ENCODE assay signal across 7 cellular contexts in genomic region chr17:40290629-40291296, GRCh38. TPM values are rescaled to one million over a fixed set of nuclear protein-coding genes. Genes with fewer than 3 reads are reported as not detected.
DNase-seq lines count a peak whose midpoint lies in the region; ATAC-seq and TF ChIP-seq lines count a peak whose summit lies in the region.

No MANE protein-coding gene starts in this region.

- H3K4me3 ChIP-seq in HEK293 (ENCODE audit: low read depth, low read length) (no peak overlapping the region), mucosa of descending colon (no peak overlapping the region)

- intact Hi-C loops in mucosa of descending colon (cut with DNase I, micrococcal nuclease), result loop anchor here in 1 of 2 donors (5.0 kb wide), 1 partner anchor 88 kb away; no protein-coding TSS in a partner anchor

- CTCF ChIA-PET in HEK293 (lab: Yijun Ruan, JAX), result interaction anchor here (0.6 to 7.0 kb wide), 24 partner anchors 9 to 278 kb away, joined by 3 to 65 read pairs (median 5); partner anchors contain the start of gene WIPF2

- POLR2A ChIA-PET in HEK293 (lab: Yijun Ruan, JAX), result interaction anchor here (1.1 kb wide), 1 partner anchor 17 kb away, joined by 5 read pairs; no protein-coding TSS in a partner anchor

- no peak overlapping the region for H3K27ac ChIP-seq in HEK293 (ENCODE audit: extremely low read depth, low read depth, low read length)

- ATAC-seq in mucosa of descending colon (peak; percentile 5), HG03159 (IDR thresholded peaks at IDR 0.05; ENCODE audit: unreplicated experiment) (no peak)
- no peak for ATAC-seq in activated CD4-positive, CD25-positive, alpha-beta regulatory T cell treated with anti-CD3 and anti-CD28 coated beads, Interleukin-2, amount 50 U/mL, for 24 hours

- H3K4me1 ChIP-seq in HEK293 (ENCODE audit: control insufficient read depth, insufficient read depth, low read length) (peaks cover 3% of the 10 kb centered on the region), mucosa of descending colon (ENCODE audit: low read depth) (peaks cover 14% of the 10 kb centered on the region)

- H3K9me3 ChIP-seq in HEK293 (ENCODE audit: control insufficient read depth, insufficient read depth, low read depth, low read length), result no peaks in the 10 kb centered on the region
- no peaks in the 10 kb centered on the region for H3K9me3 ChIP-seq in mucosa of descending colon

- TF ChIP-seq CTCF in HEK293 (tag by site-specific recombination; IDR thresholded peaks at IDR 0.05) (peak; percentile 66), mucosa of descending colon (IDR thresholded peaks at IDR 0.05) (peak; percentile 13)

- H3K36me3 ChIP-seq in HEK293 (ENCODE audit: control insufficient read depth in 2 of 2, insufficient read depth in 1 of 2, low read length in 2 of 2), result peaks cover 55 to 65% of the 10 kb centered on the region in 2 experiments
- H3K36me3 ChIP-seq in mucosa of descending colon (ENCODE audit: low read depth), result no peaks in the 10 kb centered on the region

- peak; percentile 73 for DNase-seq in DMS 273 (lab: John Stamatoyannopoulos, UW; ENCODE audit: unreplicated experiment)
- DNase-seq in RPMI8226, result peak; percentile 65
- DNase-seq in cerebellar cortex (ENCODE audit: low spot score), result peak; percentile 74
- DNase-seq in mucosa of descending colon, result peak in 1 of 3 donors; percentile 92

TF ChIP-seq in HEK293, 187 proteins besides CTCF, POLR2A, EP300 and RAD21 (continues in another document):
- TF ChIP-seq ZBTB20 (tag by site-specific recombination; IDR thresholded peaks at IDR 0.05) (no peak), ZEB2 (tag by site-specific recombination; IDR thresholded peaks at IDR 0.05) (0 out of 2 replicates have a peak, but pooled peaks have one; percentile 16), ZNF561 (tag by site-specific recombination; IDR thresholded peaks at IDR 0.05; ENCODE audit: borderline replicate concordance) (no peak), SETDB1 (IDR thresholded peaks at IDR 0.05; ENCODE audit: insufficient read length, low read length) (no peak), ZNF2 (tag by site-specific recombination; IDR thresholded peaks at IDR 0.05) (no peak), GLI4 (tag by site-specific recombination; IDR thresholded peaks at IDR 0.05) (no peak), ZNF366 (tag by site-specific recombination; conservative IDR thresholded peaks at IDR 0.05) (peak; percentile 30; the same call in 1 of the 2 replicates), ZBTB7A (tag by site-specific recombination; IDR thresholded peaks at IDR 0.05; ENCODE audit: low read depth) (no peak), BCL11B (tag by site-specific recombination; IDR thresholded peaks at IDR 0.05; ENCODE audit: low read depth) (no peak), ZNF473 (tag by site-specific recombination; IDR thresholded peaks at IDR 0.05) (no peak), WT1 (tag by site-specific recombination; IDR thresholded peaks at IDR 0.05) (no peak), ZNF560 (tag by site-specific recombination; IDR thresholded peaks at IDR 0.05; ENCODE audit: borderline replicate concordance) (no peak), ZNF571 (tag by site-specific recombination; IDR thresholded peaks at IDR 0.05) (no peak), PRDM4 (tag by site-specific recombination; IDR thresholded peaks at IDR 0.05) (no peak), ZBTB17 (tag by site-specific recombination; IDR thresholded peaks at IDR 0.05) (no peak), SALL2 (tag by site-specific recombination; IDR thresholded peaks at IDR 0.05; ENCODE audit: borderline replicate concordance) (no peak), ZNF670 (tag by site-specific recombination; IDR thresholded peaks at IDR 0.05; ENCODE audit: low read depth) (no peak), ZFHX2 (tag by site-specific recombination; conservative IDR thresholded peaks at IDR 0.05) (0 out of 2 replicates have a peak, but pooled peaks have one; percentile 27), ZNF677 (tag by site-specific recombination; IDR thresholded peaks at IDR 0.05) (no peak), PRDM10 (tag by site-specific recombination; IDR thresholded peaks at IDR 0.05) (peak; percentile 58), ZNF558 (tag by site-specific recombination; IDR thresholded peaks at IDR 0.05) (no peak)
- TF ChIP-seq, protein P1, sequence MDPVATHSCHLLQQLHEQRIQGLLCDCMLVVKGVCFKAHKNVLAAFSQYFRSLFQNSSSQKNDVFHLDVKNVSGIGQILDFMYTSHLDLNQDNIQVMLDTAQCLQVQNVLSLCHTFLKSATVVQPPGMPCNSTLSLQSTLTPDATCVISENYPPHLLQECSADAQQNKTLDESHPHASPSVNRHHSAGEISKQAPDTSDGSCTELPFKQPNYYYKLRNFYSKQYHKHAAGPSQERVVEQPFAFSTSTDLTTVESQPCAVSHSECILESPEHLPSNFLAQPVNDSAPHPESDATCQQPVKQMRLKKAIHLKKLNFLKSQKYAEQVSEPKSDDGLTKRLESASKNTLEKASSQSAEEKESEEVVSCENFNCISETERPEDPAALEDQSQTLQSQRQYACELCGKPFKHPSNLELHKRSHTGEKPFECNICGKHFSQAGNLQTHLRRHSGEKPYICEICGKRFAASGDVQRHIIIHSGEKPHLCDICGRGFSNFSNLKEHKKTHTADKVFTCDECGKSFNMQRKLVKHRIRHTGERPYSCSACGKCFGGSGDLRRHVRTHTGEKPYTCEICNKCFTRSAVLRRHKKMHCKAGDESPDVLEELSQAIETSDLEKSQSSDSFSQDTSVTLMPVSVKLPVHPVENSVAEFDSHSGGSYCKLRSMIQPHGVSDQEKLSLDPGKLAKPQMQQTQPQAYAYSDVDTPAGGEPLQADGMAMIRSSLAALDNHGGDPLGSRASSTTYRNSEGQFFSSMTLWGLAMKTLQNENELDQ (tag by site-specific recombination; IDR thresholded peaks at IDR 0.05; ENCODE audit: low read depth), result no peak
- TF ChIP-seq, protein P2, sequence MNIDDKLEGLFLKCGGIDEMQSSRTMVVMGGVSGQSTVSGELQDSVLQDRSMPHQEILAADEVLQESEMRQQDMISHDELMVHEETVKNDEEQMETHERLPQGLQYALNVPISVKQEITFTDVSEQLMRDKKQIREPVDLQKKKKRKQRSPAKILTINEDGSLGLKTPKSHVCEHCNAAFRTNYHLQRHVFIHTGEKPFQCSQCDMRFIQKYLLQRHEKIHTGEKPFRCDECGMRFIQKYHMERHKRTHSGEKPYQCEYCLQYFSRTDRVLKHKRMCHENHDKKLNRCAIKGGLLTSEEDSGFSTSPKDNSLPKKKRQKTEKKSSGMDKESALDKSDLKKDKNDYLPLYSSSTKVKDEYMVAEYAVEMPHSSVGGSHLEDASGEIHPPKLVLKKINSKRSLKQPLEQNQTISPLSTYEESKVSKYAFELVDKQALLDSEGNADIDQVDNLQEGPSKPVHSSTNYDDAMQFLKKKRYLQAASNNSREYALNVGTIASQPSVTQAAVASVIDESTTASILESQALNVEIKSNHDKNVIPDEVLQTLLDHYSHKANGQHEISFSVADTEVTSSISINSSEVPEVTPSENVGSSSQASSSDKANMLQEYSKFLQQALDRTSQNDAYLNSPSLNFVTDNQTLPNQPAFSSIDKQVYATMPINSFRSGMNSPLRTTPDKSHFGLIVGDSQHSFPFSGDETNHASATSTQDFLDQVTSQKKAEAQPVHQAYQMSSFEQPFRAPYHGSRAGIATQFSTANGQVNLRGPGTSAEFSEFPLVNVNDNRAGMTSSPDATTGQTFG (tag by site-specific recombination; IDR thresholded peaks at IDR 0.05; ENCODE audit: borderline replicate concordance), result no peak

RNA-seq across cellular contexts. Expression of gene CDC6, which starts 3.1 kb away (rescaled TPM):
- 10 to 100 TPM in 1 of 3 donors, 1 to 10 TPM in 2; 4.0 to 14.9 (median 7.4) TPM for total RNA-seq in mucosa of descending colon

RNA-seq across cellular contexts. Expression of gene RARA, which starts 18.2 kb away (rescaled TPM):
- 10 to 100 TPM; 42.2 to 51.2 (median 49.6) TPM for total RNA-seq in mucosa of descending colon
